In genomic region chr6:27471365-27472115, GRCh38 we compare ENCODE assay signal across 1 cellular context.
TF ChIP-seq lines count a peak whose summit lies in the region.

No MANE protein-coding gene starts in this region.

TF ChIP-seq in K562, 482 proteins besides CTCF, POLR2A, EP300 and RAD21 (continued from another document and continues in another):
- no peak for TF ChIP-seq RREB1 (CRISPR knock-in tag; IDR thresholded peaks at IDR 0.05)
- TF ChIP-seq TSHZ1 (CRISPR knock-in tag; IDR thresholded peaks at IDR 0.05) = no peak
- TF ChIP-seq FOXO4 (CRISPR knock-in tag; IDR thresholded peaks at IDR 0.05) = no peak
- no peak for TF ChIP-seq ZSCAN29 (IDR thresholded peaks at IDR 0.05)
- TF ChIP-seq, protein P1, sequence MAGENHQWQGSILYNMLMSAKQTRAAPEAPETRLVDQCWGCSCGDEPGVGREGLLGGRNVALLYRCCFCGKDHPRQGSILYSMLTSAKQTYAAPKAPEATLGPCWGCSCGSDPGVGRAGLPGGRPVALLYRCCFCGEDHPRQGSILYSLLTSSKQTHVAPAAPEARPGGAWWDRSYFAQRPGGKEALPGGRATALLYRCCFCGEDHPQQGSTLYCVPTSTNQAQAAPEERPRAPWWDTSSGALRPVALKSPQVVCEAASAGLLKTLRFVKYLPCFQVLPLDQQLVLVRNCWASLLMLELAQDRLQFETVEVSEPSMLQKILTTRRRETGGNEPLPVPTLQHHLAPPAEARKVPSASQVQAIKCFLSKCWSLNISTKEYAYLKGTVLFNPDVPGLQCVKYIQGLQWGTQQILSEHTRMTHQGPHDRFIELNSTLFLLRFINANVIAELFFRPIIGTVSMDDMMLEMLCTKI (IDR thresholded peaks at IDR 0.05; ENCODE audit: partially characterized antibody) = no peak
- peak; percentile 62; the same call in 1 of the 2 replicates for TF ChIP-seq ZBTB40 (IDR thresholded peaks at IDR 0.05)
- no peak for TF ChIP-seq ZBTB40 (CRISPR knock-in tag; IDR thresholded peaks at IDR 0.05)
- TF ChIP-seq C11orf30 (IDR thresholded peaks at IDR 0.05; ENCODE audit: low read depth) = peak; percentile 69
- TF ChIP-seq, protein P2, sequence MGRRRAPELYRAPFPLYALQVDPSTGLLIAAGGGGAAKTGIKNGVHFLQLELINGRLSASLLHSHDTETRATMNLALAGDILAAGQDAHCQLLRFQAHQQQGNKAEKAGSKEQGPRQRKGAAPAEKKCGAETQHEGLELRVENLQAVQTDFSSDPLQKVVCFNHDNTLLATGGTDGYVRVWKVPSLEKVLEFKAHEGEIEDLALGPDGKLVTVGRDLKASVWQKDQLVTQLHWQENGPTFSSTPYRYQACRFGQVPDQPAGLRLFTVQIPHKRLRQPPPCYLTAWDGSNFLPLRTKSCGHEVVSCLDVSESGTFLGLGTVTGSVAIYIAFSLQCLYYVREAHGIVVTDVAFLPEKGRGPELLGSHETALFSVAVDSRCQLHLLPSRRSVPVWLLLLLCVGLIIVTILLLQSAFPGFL (CRISPR knock-in tag; IDR thresholded peaks at IDR 0.05) = no peak
- TF ChIP-seq SPI1 (IDR thresholded peaks at IDR 0.05; ENCODE audit: borderline replicate concordance, low read depth, low read length) = no peak
- no peak for TF ChIP-seq ZNF277 (CRISPR knock-in tag; IDR thresholded peaks at IDR 0.05; ENCODE audit: borderline replicate concordance)
- no peak for TF ChIP-seq EHMT2 (IDR thresholded peaks at IDR 0.05)
- no peak for TF ChIP-seq KDM4B (IDR thresholded peaks at IDR 0.05; ENCODE audit: borderline replicate concordance in 2 of 2, low read depth in 1 of 2)
- TF ChIP-seq ADNP (tag; IDR thresholded peaks at IDR 0.05) = no peak
- no peak for TF ChIP-seq TEAD2 (tag; IDR thresholded peaks at IDR 0.05)
- TF ChIP-seq, protein P3, sequence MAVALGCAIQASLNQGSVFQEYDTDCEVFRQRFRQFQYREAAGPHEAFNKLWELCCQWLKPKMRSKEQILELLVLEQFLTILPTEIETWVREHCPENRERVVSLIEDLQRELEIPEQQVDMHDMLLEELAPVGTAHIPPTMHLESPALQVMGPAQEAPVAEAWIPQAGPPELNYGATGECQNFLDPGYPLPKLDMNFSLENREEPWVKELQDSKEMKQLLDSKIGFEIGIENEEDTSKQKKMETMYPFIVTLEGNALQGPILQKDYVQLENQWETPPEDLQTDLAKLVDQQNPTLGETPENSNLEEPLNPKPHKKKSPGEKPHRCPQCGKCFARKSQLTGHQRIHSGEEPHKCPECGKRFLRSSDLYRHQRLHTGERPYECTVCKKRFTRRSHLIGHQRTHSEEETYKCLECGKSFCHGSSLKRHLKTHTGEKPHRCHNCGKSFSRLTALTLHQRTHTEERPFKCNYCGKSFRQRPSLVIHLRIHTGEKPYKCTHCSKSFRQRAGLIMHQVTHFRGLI (CRISPR knock-in tag; IDR thresholded peaks at IDR 0.05) = no peak
- TF ChIP-seq NR2C1 (IDR thresholded peaks at IDR 0.05) = 0 out of 2 replicates have a peak, but pooled peaks have one; percentile 19
- no peak for TF ChIP-seq NR2C1 (tag; IDR thresholded peaks at IDR 0.05)
- TF ChIP-seq MED1 (CRISPR knock-in tag; IDR thresholded peaks at IDR 0.05; ENCODE audit: borderline replicate concordance) = no peak
- no peak for TF ChIP-seq ZNF586 (CRISPR knock-in tag; conservative IDR thresholded peaks at IDR 0.05)
- no peak for TF ChIP-seq ZNF511 (CRISPR knock-in tag; IDR thresholded peaks at IDR 0.05)
- TF ChIP-seq MTA3 (IDR thresholded peaks at IDR 0.05; ENCODE audit: borderline replicate concordance) = no peak
- TF ChIP-seq RBM15 (IDR thresholded peaks at IDR 0.05; ENCODE audit: insufficient read depth, low read length) = no peak
- TF ChIP-seq MEF2D (tag; conservative IDR thresholded peaks at IDR 0.05; ENCODE audit: low read depth) = no peak
